ENCODE assay signal across 8 cellular contexts in genomic region chr6:30883743-30884520, GRCh38. TPM values are rescaled to one million over a fixed set of nuclear protein-coding genes. Genes with fewer than 3 reads are reported as not detected.
A peak's percentile ranks its signal among the peaks of the same experiment; 100 is the strongest.
DNase-seq lines count a peak whose midpoint lies in the region; ATAC-seq and TF ChIP-seq lines count a peak whose summit lies in the region.

DDR1 (plus strand) TSS chr6:30884519; CDS start chr6:30888730, 4,211 bp downstream.

- intact Hi-C loops in stomach (cut with DNase I; ENCODE audit: low total_unique reads) = no loop called here

- TF ChIP-seq POLR2A in stomach (IDR thresholded peaks at IDR 0.05) = no peak

- TF ChIP-seq CTCF in AG04450 (IDR thresholded peaks at IDR 0.05; ENCODE audit: low read depth, low read length) = no peak
- no peak for TF ChIP-seq CTCF in stomach (IDR thresholded peaks at IDR 0.05)

- H3K9me3 ChIP-seq in AG04450 (ENCODE audit: control insufficient read depth, insufficient read depth, low read length) (no peaks in the 10 kb centered on the region; the same call in 1 of the 2 replicates), stomach (no peaks in the 10 kb centered on the region)

- H3K36me3 ChIP-seq in stomach = peaks cover 0 to 5% (median 4%) of the 10 kb centered on the region in 4 donors

- H3K4me3 ChIP-seq in AG04450 (ENCODE audit: low read depth, low read length) (peak within 1 kb of the TSS; percentile 83), stomach (peak within 1 kb of the TSS; percentile 79 to 92 (median 80))

- POLR2A ChIA-PET in AG04450 (lab: Yijun Ruan, JAX) = interaction anchor here (0.6 to 2.6 kb wide), 5 partner anchors 29 to 516 kb away, joined by 3 to 13 read pairs (median 9); partner anchors contain the start of gene IER3

- 4 to 24% (median 18%) methylated on average over 11 to 58 of the region's 60 CpGs for WGBS in stomach, 5 donors

- no peak for DNase-seq in AG04450 (ENCODE audit: low read depth, low spot score)
- peak; percentile 88 for DNase-seq in NCI-H69 (lab: John Stamatoyannopoulos, UW)
- DNase-seq in activated T-helper 1 cell treated with Interleukin-2 at 50 U/mL for 16 hours (ENCODE audit: low read depth) = peak; percentile 38
- peak; percentile 81 for DNase-seq in mucosa of gallbladder (ENCODE audit: low spot score)
- peak; percentile 89 for DNase-seq in stomach

- CTCF ChIA-PET in AG04450 (lab: Charles Lee) = interaction anchor here (0.5 to 3.6 kb wide), 4 partner anchors 55 to 205 kb away, joined by 3 to 19 read pairs (median 4); no protein-coding TSS in a partner anchor

- ATAC-seq in GM21723 (IDR thresholded peaks at IDR 0.05; ENCODE audit: unreplicated experiment) = peak; percentile 39
- ATAC-seq in esophagus mucosa = peak; percentile 62
- ATAC-seq in HG02938 (IDR thresholded peaks at IDR 0.05; ENCODE audit: unreplicated experiment) = no peak

- H3K27ac ChIP-seq in AG04450 (ENCODE audit: low read depth, low read length) = no peak within 1 kb of the TSS
- H3K27ac ChIP-seq in stomach = peak within 1 kb of the TSS; percentile 92 to 95 (median 93)

- H3K27me3 ChIP-seq in AG04450 (ENCODE audit: control insufficient read depth, insufficient read depth, low read length) (no peaks in the 10 kb centered on the region), stomach (peaks cover 0 to 4% (median 0%) of the 10 kb centered on the region in 3 donors)

- peaks cover 38 to 65% (median 55%) of the 10 kb centered on the region in 4 donors for H3K4me1 ChIP-seq in stomach

- TF ChIP-seq EP300 in stomach (IDR thresholded peaks at IDR 0.05) = no peak

RNA-seq across cellular contexts. Expression of gene DDR1, which starts in this region (rescaled TPM):
- polyA plus RNA-seq in AG04450 (2011; rRNA removed) = 9.9 and 13.3 TPM in 2 replicates
- polyA minus RNA-seq in AG04450 (2011; rRNA and poly(A)+ RNA removed) = 22.2 and 23.1 TPM in 2 replicates
- 220 TPM for total RNA-seq in esophagus mucosa
- total RNA-seq in mucosa of gallbladder = 457 TPM
- 100 to 1,000 TPM in 3 of 5 donors, 10 to 100 TPM in 2; 51.3 to 144 (median 109) TPM for total RNA-seq in stomach
- 10 to 100 TPM; 17.6 to 88.7 (median 49.4) TPM for polyA plus RNA-seq in stomach
